ENCODE assay signal across 33 cellular contexts in genomic region chr3:41708176-41708575, GRCh38.
"Had no signal": no experiment of that assay in that cellular context is flagged by ENCODE, and none has a peak within 500 bp of the region (broad histone marks: within the 10 kb centered on the region; RNA-seq: fewer than 3 reads in every experiment).

No MANE protein-coding gene starts in this region.

- H3K27me3 ChIP-seq: ascending aorta, body of pancreas, brain microvascular endothelial cell, breast epithelium, cardiac muscle cell had no signal

- FAIRE-seq: astrocyte, bronchial epithelial cell had no signal

- DNase-seq: activated effector memory CD4-positive, alpha-beta T cell treated with anti-CD3 and anti-CD28 coated beads, Interleukin-2, amount 50 U/mL, for 16 hours; activated effector memory CD4-positive, alpha-beta T cell treated with Interleukin-2 at 50 U/mL for 16 hours; activated gamma-delta T cell; activated gamma-delta T cell treated with Interleukin-2 at 50 U/mL for 16 hours; activated naive CD4-positive, alpha-beta T cell; activated naive CD4-positive, alpha-beta T cell treated with anti-CD3 and anti-CD28 coated beads for 36 hours; activated naive CD4-positive, alpha-beta T cell treated with anti-CD3 and anti-CD28 coated beads, Interleukin-2, amount 10 ng/mL, durations not matched to agents 7 days and 5 days; activated naive CD4-positive, alpha-beta T cell treated with anti-CD3 and anti-CD28 coated beads, Interleukin-2, amount 50 U/mL, for 16 hours; activated naive CD4-positive, alpha-beta T cell treated with Interleukin-2 at 50 U/mL for 16 hours; activated naive CD8-positive, alpha-beta T cell treated with anti-CD3 and anti-CD28 coated beads for 36 hours; activated naive CD8-positive, alpha-beta T cell treated with anti-CD3 and anti-CD28 coated beads, Interleukin-2, amount 10 ng/mL, durations not matched to agents 7 days and 5 days; activated naive CD8-positive, alpha-beta T cell treated with anti-CD3 and anti-CD28 coated beads, Interleukin-2, amount 50 U/mL, for 24 hours; activated T-cell treated with anti-CD3 and anti-CD28 coated beads, Interleukin-2, amount 50 U/mL, for 1 hour; activated T-cell treated with anti-CD3 and anti-CD28 coated beads, Interleukin-2, amount 50 U/mL, for 24 hours; activated T-cell treated with anti-CD3 and anti-CD28 coated beads, Interleukin-2, amount 50 U/mL, for 4 hours; activated T-cell treated with anti-CD3 and anti-CD28 coated beads, Interleukin-2, amount 50 U/mL, for 48 hours; activated T-cell treated with anti-CD3 and anti-CD28 coated beads, Interleukin-2, amount 50 U/mL, for 72 hours; amniotic stem cell; amygdala; anterior cingulate cortex; aorta; body of pancreas; brain microvascular endothelial cell; caudate nucleus; central memory CD4-positive, alpha-beta T cell; cerebellar nuclear complex had no signal

- ATAC-seq: activated naive CD4-positive, alpha-beta T cell treated with anti-CD3 and anti-CD28 coated beads, Interleukin-2, amount 50 U/mL, for 72 hours; activated naive CD8-positive, alpha-beta T cell treated with anti-CD3 and anti-CD28 coated beads, Interleukin-2, amount 50 U/mL, for 24 hours; activated T-cell treated with anti-CD3 and anti-CD28 coated beads, Interleukin-2, amount 50 U/mL, for 4 hours; activated T-cell treated with anti-CD3 and anti-CD28 coated beads, Interleukin-2, amount 50 U/mL, for 72 hours; activated T-helper 17 cell treated with anti-CD3 and anti-CD28 coated beads, Interleukin-2, amount 50 U/mL, for 72 hours; body of pancreas had no signal

- H3K36me3 ChIP-seq: ascending aorta, brain microvascular endothelial cell, breast epithelium, cardiac muscle cell had no signal

- H3K4me1 ChIP-seq: ascending aorta, body of pancreas, breast epithelium had no signal

- H3K27ac ChIP-seq: ascending aorta, body of pancreas, brain microvascular endothelial cell, breast epithelium, cardiac muscle cell had no signal

- H3K4me3 ChIP-seq: ascending aorta, body of pancreas, breast epithelium, cardiac muscle cell had no signal

- H3K9me3 ChIP-seq: ascending aorta, body of pancreas, breast epithelium had no signal
